ENCODE assay signal across 8 cellular contexts in genomic region chr2:85326946-85327756, GRCh38. TPM values are rescaled to one million over a fixed set of nuclear protein-coding genes. Genes with fewer than 3 reads are reported as not detected.
DNase-seq lines count a peak whose midpoint lies in the region; ATAC-seq and TF ChIP-seq lines count a peak whose summit lies in the region.

No MANE protein-coding gene starts in this region.

- ATAC-seq in HG02642 (IDR thresholded peaks at IDR 0.05; ENCODE audit: poor library complexity, unreplicated experiment) (peak; percentile 35), GM18861 (IDR thresholded peaks at IDR 0.05; ENCODE audit: unreplicated experiment) (no peak)

- H3K36me3 ChIP-seq in OCI-LY3 (replicated peaks; ENCODE audit: low read depth, low read length): peaks cover 36% of the 10 kb centered on the region

- H4K20me1 ChIP-seq in OCI-LY3 (ENCODE audit: insufficient read depth, low read length): peaks cover 32% of the 10 kb centered on the region

- H3K4me3 ChIP-seq in GM12864 (ENCODE audit: low read depth, low read length) (peak overlapping the region; percentile 90), OCI-LY3 (ENCODE audit: low read length) (peak overlapping the region; percentile 96)

- no peaks in the 10 kb centered on the region for H3K27me3 ChIP-seq in OCI-LY3 (ENCODE audit: low read depth, low read length)

- intact Hi-C loops in posterior vena cava (cut with DNase I): no loop called here

- peaks cover 51% of the 10 kb centered on the region for H3K79me2 ChIP-seq in OCI-LY3 (ENCODE audit: low read length)

- H2AFZ ChIP-seq in OCI-LY3 (ENCODE audit: low read depth, low read length): no peak overlapping the region

- peak overlapping the region; percentile 96 for H3K4me2 ChIP-seq in OCI-LY3 (ENCODE audit: low read length)

- H3K4me1 ChIP-seq in OCI-LY3 (ENCODE audit: low read length): peaks cover 36% of the 10 kb centered on the region

- no peak for TF ChIP-seq CTCF in GM12864 (IDR thresholded peaks at IDR 0.05; ENCODE audit: low read depth, low read length, missing control alignments)
- no peak for TF ChIP-seq CTCF in OCI-LY3 (IDR thresholded peaks at IDR 0.05; ENCODE audit: low read depth, low read length)

- peak overlapping the region; percentile 99 for H3K9ac ChIP-seq in OCI-LY3 (ENCODE audit: low read length)

- H3K27ac ChIP-seq in OCI-LY3 (ENCODE audit: low read length): peak overlapping the region; percentile 84

- no peaks in the 10 kb centered on the region for H3K9me3 ChIP-seq in OCI-LY3 (ENCODE audit: insufficient read depth, low read length)

- DNase-seq in GM12864 (ENCODE audit: low read depth): no peak
- DNase-seq in activated effector memory CD4-positive, alpha-beta T cell treated with Interleukin-2 at 50 U/mL for 16 hours: peak; percentile 50
- DNase-seq in glomerular visceral epithelial cell (ENCODE audit: extremely low spot score): peak; percentile 22
- DNase-seq in posterior vena cava (ENCODE audit: low spot score): peak; percentile 91
- DNase-seq in NCI-H2171 treated with DMSO at 0.1 percent for 48 hours (lab: John Stamatoyannopoulos, UW): no peak

RNA-seq across cellular contexts. Expression of gene TGOLN2, which starts 0.6 kb away (rescaled TPM):
- total RNA-seq in posterior vena cava: 100 to 1,000 TPM in 1 of 2 donors, 10 to 100 TPM in 1; 87.2 to 107 TPM

RNA-seq across cellular contexts. Expression of gene RETSAT, which starts 27.2 kb away (rescaled TPM):
- 10 to 100 TPM; 29.2 TPM for total RNA-seq in posterior vena cava

RNA-seq across cellular contexts. Expression of gene ELMOD3, which starts 27.4 kb away (rescaled TPM):
- total RNA-seq in posterior vena cava: 10 to 100 TPM; 11.2 to 13.1 TPM

Comparison
In these comparisons a context has a peak if more than half of its experiments do, and no peak if none do; other contexts are left out.
1. DNase-seq: peak in activated effector memory CD4-positive, alpha-beta T cell treated with Interleukin-2 at 50 U/mL for 16 hours (single experiment), glomerular visceral epithelial cell (single experiment) and posterior vena cava (single experiment); none in GM12864 (single experiment) and NCI-H2171 treated with DMSO at 0.1 percent for 48 hours (single experiment).